18 cellular contexts compared by ENCODE assay signal in the genomic region with DNA sequence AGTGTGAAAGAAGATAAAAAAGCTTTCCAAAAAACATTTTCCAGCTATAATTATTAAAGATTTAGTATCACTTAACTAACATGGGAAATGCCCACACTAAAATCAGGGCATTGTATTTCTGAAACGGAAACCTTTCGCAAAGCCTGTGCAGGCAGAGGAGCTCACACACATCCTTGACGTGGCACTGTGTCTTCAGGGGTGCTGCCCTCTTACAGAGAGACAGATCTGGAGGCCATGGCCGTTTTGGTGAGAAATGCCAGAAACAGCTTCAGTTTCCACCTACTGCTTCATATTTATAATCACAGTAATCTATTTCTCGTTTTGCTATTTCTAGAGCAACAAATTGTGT. TPM values are rescaled to one million over a fixed set of nuclear protein-coding genes. Genes with fewer than 3 reads are reported as not detected.
DNase-seq lines count a peak whose midpoint lies in the region; ATAC-seq and TF ChIP-seq lines count a peak whose summit lies in the region.
"Had no signal": no experiment of that assay in that cellular context is flagged by ENCODE, and none has a peak within 500 bp of the region (broad histone marks: within the 10 kb centered on the region; RNA-seq: fewer than 3 reads in every experiment).

No MANE protein-coding gene starts in this region.

- H3K27ac ChIP-seq in left ventricle myocardium inferior (replicated peaks) (peak overlapping the region; percentile 5), right cardiac atrium (ENCODE audit: low read length) (no peak overlapping the region), esophagus muscularis mucosa (replicated peaks in 1 of 4) (peak overlapping the region; percentile 6 to 54 (median 40))
- H3K27ac ChIP-seq: SJSA1 had no signal

- no peaks in the 10 kb centered on the region for H3K9me3 Mint-ChIP-seq in osteocyte (ENCODE audit: unreplicated experiment)
- H3K9me3 Mint-ChIP-seq in Caco-2 (ENCODE audit: unreplicated experiment), result no peaks in the 10 kb centered on the region
- H3K9me3 Mint-ChIP-seq in nephron progenitor cell, result no peaks in the 10 kb centered on the region
- H3K9me3 Mint-ChIP-seq: CD14-positive monocyte had no signal

- BruUV-seq in Caco-2 (replicated peaks; lab: Mats Ljungman, UMichigan), result no TSS peak

- DNase-seq in left ventricle myocardium inferior, result no peak
- no peak for DNase-seq in right cardiac atrium
- no peak for DNase-seq in esophagus muscularis mucosa (ENCODE audit: extremely low spot score)
- no peak for DNase-seq in osteocyte (ENCODE audit: extremely low spot score, unreplicated experiment)
- DNase-seq in Caco-2, result no peak
- DNase-seq in foreskin melanocyte, result no peak
- DNase-seq in nucleus accumbens (lab: John Stamatoyannopoulos, UW), result no peak
- DNase-seq in nephron progenitor cell, result no peak
- DNase-seq: 8988T, COR-L47, IMR-90, NCI-H1417 treated with DMSO at 0.1 percent for 48 hours, NCI-H187 treated with DMSO at 0.1 percent for 48 hours, NCI-H226, NCI-H524 treated with DMSO at 0.1 percent for 48 hours had no signal

- ATAC-seq in right cardiac atrium, result no peak
- ATAC-seq: Panc1 had no signal

- no peaks in the 10 kb centered on the region for H3K9me3 ChIP-seq in left ventricle myocardium inferior (replicated peaks)
- H3K9me3 ChIP-seq in right cardiac atrium (ENCODE audit: control insufficient read depth, low read length), result no peaks in the 10 kb centered on the region
- H3K9me3 ChIP-seq in esophagus muscularis mucosa, result no peaks in the 10 kb centered on the region
- no peaks in the 10 kb centered on the region for H3K9me3 ChIP-seq in Caco-2
- H3K9me3 ChIP-seq: SJSA1 had no signal

- H3K4me1 Mint-ChIP-seq in osteocyte (ENCODE audit: unreplicated experiment), result peaks cover 32% of the 10 kb centered on the region
- no peaks in the 10 kb centered on the region for H3K4me1 Mint-ChIP-seq in Caco-2 (ENCODE audit: low read depth, unreplicated experiment)
- peaks cover 4% of the 10 kb centered on the region for H3K4me1 Mint-ChIP-seq in nephron progenitor cell
- H3K4me1 Mint-ChIP-seq: CD14-positive monocyte had no signal

- H3K27me3 ChIP-seq in left ventricle myocardium inferior (ENCODE audit: low read depth) (no peaks in the 10 kb centered on the region), right cardiac atrium (ENCODE audit: control insufficient read depth, insufficient read depth) (no peaks in the 10 kb centered on the region), esophagus muscularis mucosa (no peaks in the 10 kb centered on the region), Caco-2 (replicated peaks; ENCODE audit: control insufficient read depth, insufficient read depth, low read length) (no peaks in the 10 kb centered on the region)
- H3K27me3 ChIP-seq: SJSA1 had no signal

- 76% methylated on average over 5 of the region's 5 CpGs for WGBS in right cardiac atrium
- WGBS in esophagus muscularis mucosa, result 58% methylated on average over 5 of the region's 5 CpGs

- H3K36me3 ChIP-seq in left ventricle myocardium inferior (peaks cover 40% of the 10 kb centered on the region), esophagus muscularis mucosa (peaks cover 0 to 44% (median 21%) of the 10 kb centered on the region in 4 donors), Caco-2 (ENCODE audit: control insufficient read depth, insufficient read depth, low read length) (peaks cover 5% of the 10 kb centered on the region)

- no peak overlapping the region for H3K4me3 Mint-ChIP-seq in osteocyte (ENCODE audit: unreplicated experiment)
- H3K4me3 Mint-ChIP-seq in Caco-2 (ENCODE audit: unreplicated experiment), result no peak overlapping the region
- no peak overlapping the region for H3K4me3 Mint-ChIP-seq in nephron progenitor cell
- H3K4me3 Mint-ChIP-seq: CD14-positive monocyte had no signal

- no peak overlapping the region for H3K4me3 ChIP-seq in left ventricle myocardium inferior
- no peak overlapping the region for H3K4me3 ChIP-seq in right cardiac atrium (ENCODE audit: low read length)
- no peak overlapping the region for H3K4me3 ChIP-seq in esophagus muscularis mucosa
- no peak overlapping the region for H3K4me3 ChIP-seq in Caco-2 (ENCODE audit: low read depth, low read length)
- H3K4me3 ChIP-seq: SJSA1 had no signal

- intact Hi-C loops in left ventricle myocardium inferior (cut with micrococcal nuclease), result no loop called here
- intact Hi-C loops in right cardiac atrium (cut with DNase I), result loop anchor here in 1 of 4 donors (10.0 kb wide), 1 partner anchor 528 kb away; no protein-coding TSS in a partner anchor
- intact Hi-C loops in esophagus muscularis mucosa (cut with DNase I), result loop anchor here (10.0 kb wide), 1 partner anchor 528 kb away; no protein-coding TSS in a partner anchor
- intact Hi-C loops in Caco-2 (cut with micrococcal nuclease; ENCODE audit: unreplicated experiment), result loop anchor here (5.0 kb wide), 2 partner anchors 214 to 531 kb away; no protein-coding TSS in a partner anchor

- H3K27me3 Mint-ChIP-seq in osteocyte (ENCODE audit: unreplicated experiment) (no peaks in the 10 kb centered on the region), Caco-2 (ENCODE audit: insufficient read depth, unreplicated experiment) (no peaks in the 10 kb centered on the region), nephron progenitor cell (ENCODE audit: low read depth, poor library complexity) (no peaks in the 10 kb centered on the region)

- H3K36me3 Mint-ChIP-seq in osteocyte (ENCODE audit: unreplicated experiment) (peaks cover 23% of the 10 kb centered on the region), Caco-2 (ENCODE audit: insufficient read depth, unreplicated experiment) (peaks cover 83% of the 10 kb centered on the region), nephron progenitor cell (ENCODE audit: low read depth) (peaks cover 40% of the 10 kb centered on the region)

- CTCF ChIA-PET in Caco-2 (lab: Charles Lee), result interaction anchor here (1.2 kb wide), 1 partner anchor 530 kb away, joined by 5 read pairs; no protein-coding TSS in a partner anchor

- H3K4me1 ChIP-seq in left ventricle myocardium inferior, result peaks cover 38% of the 10 kb centered on the region
- peaks cover 3% of the 10 kb centered on the region for H3K4me1 ChIP-seq in right cardiac atrium (ENCODE audit: control insufficient read depth, insufficient read depth, low read length)
- peaks cover 4 to 53% (median 44%) of the 10 kb centered on the region in 4 donors for H3K4me1 ChIP-seq in esophagus muscularis mucosa
- no peaks in the 10 kb centered on the region for H3K4me1 ChIP-seq in Caco-2

- TF ChIP-seq EP300 in esophagus muscularis mucosa (IDR thresholded peaks at IDR 0.05), result no peak

- POLR2A ChIA-PET in Caco-2 (lab: Charles Lee), result no interaction called here

- no peak for TF ChIP-seq POLR2A in esophagus muscularis mucosa (IDR thresholded peaks at IDR 0.05; ENCODE audit: low read depth)

- TF ChIP-seq CTCF in left ventricle myocardium inferior (IDR thresholded peaks at IDR 0.05; ENCODE audit: borderline replicate concordance) (no peak), esophagus muscularis mucosa (IDR thresholded peaks at IDR 0.05) (no peak), osteocyte (IDR thresholded peaks at IDR 0.05) (no peak), Caco-2 (IDR thresholded peaks at IDR 0.05; ENCODE audit: insufficient read depth in 1 of 2, low read depth in 1 of 2, low read length in 1 of 2, severe bottlenecking in 1 of 2, unreplicated experiment in 1 of 2) (no peak), nephron progenitor cell (IDR thresholded peaks at IDR 0.05) (no peak)

- H3K27ac Mint-ChIP-seq in osteocyte (ENCODE audit: unreplicated experiment) (peak overlapping the region; percentile 27), Caco-2 (ENCODE audit: unreplicated experiment) (no peak overlapping the region), nephron progenitor cell (no peak overlapping the region)
- H3K27ac Mint-ChIP-seq: CD14-positive monocyte had no signal

RNA-seq across cellular contexts. Expression of a gene that starts 26.7 kb away (rescaled TPM):
- total RNA-seq in left ventricle myocardium inferior, result 385 TPM
- total RNA-seq in right cardiac atrium, result 100 to 1,000 TPM; 222 to 294 (median 268) TPM
- polyA plus RNA-seq in right cardiac atrium, result 189 TPM
- total RNA-seq in esophagus muscularis mucosa, result 10 to 100 TPM; 69.4 to 88.6 (median 78.3) TPM
- total RNA-seq in osteocyte, result 42.0 and 45.5 TPM in 2 replicates
- 320 and 326 TPM in 2 replicates for total RNA-seq in Caco-2 (2022)
